ENCODE assay signal across 16 cellular contexts in genomic region chr15:38048001-38048455, GRCh38.
DNase-seq lines count a peak whose midpoint lies in the region; ATAC-seq, FAIRE-seq and TF ChIP-seq lines count a peak whose summit lies in the region.
"Had no signal": no experiment of that assay in that cellular context is flagged by ENCODE, and none has a peak within 500 bp of the region (broad histone marks: within the 10 kb centered on the region; RNA-seq: fewer than 3 reads in every experiment).

No MANE protein-coding gene starts in this region.

- H4K5ac ChIP-seq in IMR-90 (ENCODE audit: low read depth, low read length) = no peak overlapping the region

- H3K9me3 ChIP-seq in BE2C (no peaks in the 10 kb centered on the region), IMR-90 (ENCODE audit: control insufficient read depth, insufficient read depth, low read length) (no peaks in the 10 kb centered on the region), OCI-LY7 (ENCODE audit: low read length) (no peaks in the 10 kb centered on the region), small intestine (ENCODE audit: control insufficient read depth, low read depth) (no peaks in the 10 kb centered on the region)
- H3K9me3 ChIP-seq: ovary had no signal

- no peak overlapping the region for H2BK15ac ChIP-seq in IMR-90 (ENCODE audit: low read depth, low read length)

- H3K9me2 ChIP-seq in OCI-LY7 (ENCODE audit: insufficient read depth, low read length) = no peaks in the 10 kb centered on the region

- POLR2A ChIA-PET in IMR-90 (lab: Charles Lee; ENCODE audit: unreplicated experiment) = no interaction called here
- POLR2A ChIA-PET in OCI-LY7 (lab: Charles Lee) = interaction anchor here (1.1 to 1.5 kb wide), 2 partner anchors 150 to 289 kb away, joined by 3 to 4 read pairs; no protein-coding TSS in a partner anchor

- H3K14ac ChIP-seq in IMR-90 (replicated peaks; ENCODE audit: low read depth, low read length) = no peak overlapping the region

- no peaks in the 10 kb centered on the region for H3K36me3 ChIP-seq in BE2C
- no peaks in the 10 kb centered on the region for H3K36me3 ChIP-seq in IMR-90 (ENCODE audit: control insufficient read depth, insufficient read depth, low read length)
- no peaks in the 10 kb centered on the region for H3K36me3 ChIP-seq in OCI-LY7 (ENCODE audit: insufficient read depth, low read length)
- no peaks in the 10 kb centered on the region for H3K36me3 ChIP-seq in small intestine (ENCODE audit: control insufficient read depth in 2 of 2, insufficient read depth in 2 of 2, low read length in 2 of 2)
- H3K36me3 ChIP-seq: ovary had no signal

- H3K4me1 ChIP-seq in BE2C (no peaks in the 10 kb centered on the region), IMR-90 (ENCODE audit: control insufficient read depth, insufficient read depth, low read length) (peaks cover 4% of the 10 kb centered on the region; the same call in 1 of the 2 replicates), OCI-LY7 (ENCODE audit: insufficient read depth, low read length, poor library complexity, severe bottlenecking) (no peaks in the 10 kb centered on the region), small intestine (ENCODE audit: control insufficient read depth in 2 of 2, insufficient read depth in 1 of 2, low read depth in 1 of 2, low read length in 1 of 2) (no peaks in the 10 kb centered on the region)

- ATAC-seq in GM18870 (IDR thresholded peaks at IDR 0.05; ENCODE audit: unreplicated experiment) = peak; percentile 86
- peak; percentile 49 for ATAC-seq in HG02840 (IDR thresholded peaks at IDR 0.05; ENCODE audit: low FRiP score, unreplicated experiment)
- no peak for ATAC-seq in IMR-90 (ENCODE audit: low read depth)

- no peak for FAIRE-seq in small intestine (lab: Jason Lieb, UNC)
- FAIRE-seq: colon had no signal

- no peaks in the 10 kb centered on the region for H4K20me1 ChIP-seq in IMR-90 (ENCODE audit: insufficient read depth, low read length)
- no peaks in the 10 kb centered on the region for H4K20me1 ChIP-seq in OCI-LY7 (ENCODE audit: insufficient read depth, low read length)

- DNase-seq in BE2C (peak; percentile 46), IMR-90 (no peak), OCI-LY7 (ENCODE audit: low spot score) (no peak), pons (ENCODE audit: low spot score) (no peak), DMS153 treated with DMSO at 0.1 percent for 48 hours (lab: John Stamatoyannopoulos, UW; ENCODE audit: unreplicated experiment) (no peak), small intestine (no peak)
- DNase-seq: activated CD8-positive, alpha-beta memory T cell treated with anti-CD3 and anti-CD28 coated beads for 24 hours; DMS53; GM23248; midbrain; MV-4-11; NCI-H510A; ovary had no signal

- H2BK20ac ChIP-seq in IMR-90 (ENCODE audit: low read depth, low read length) = no peak overlapping the region

- no peak overlapping the region for H2BK5ac ChIP-seq in IMR-90 (ENCODE audit: low read depth, low read length, poor library complexity, severe bottlenecking)

- no peak overlapping the region for H2AK5ac ChIP-seq in IMR-90 (ENCODE audit: low read depth, low read length)

- H2AFZ ChIP-seq in IMR-90 (replicated peaks; ENCODE audit: low read length, poor library complexity) (no peak overlapping the region), OCI-LY7 (ENCODE audit: low read length) (no peak overlapping the region)
- H2AFZ ChIP-seq: GM23248 had no signal

- H3K79me2 ChIP-seq in OCI-LY7 (ENCODE audit: insufficient read depth, low read depth, low read length) = no peaks in the 10 kb centered on the region

- no peak overlapping the region for H2AK9ac ChIP-seq in IMR-90 (replicated peaks; ENCODE audit: low read depth, low read length, poor library complexity)

- CTCF ChIA-PET in IMR-90 (lab: Yijun Ruan, JAX) (no interaction called here), OCI-LY7 (lab: Charles Lee; ENCODE audit: unreplicated experiment) (no interaction called here)

- TF ChIP-seq POLR2A in IMR-90 (IDR thresholded peaks at IDR 0.05; ENCODE audit: low read depth, low read length) = no peak

- dilution Hi-C loops in IMR-90 (cut with HindIII; ENCODE audit: low sequenced_read_pairs, unreplicated experiment) = no loop called here

- no peak overlapping the region for H4K91ac ChIP-seq in IMR-90 (ENCODE audit: insufficient read depth, low read depth, low read length)

- no peak for TF ChIP-seq RAD21 in IMR-90 (IDR thresholded peaks at IDR 0.05; ENCODE audit: low read length)

- no peaks in the 10 kb centered on the region; the same call in 1 of the 2 replicates for H3K9me1 ChIP-seq in IMR-90 (ENCODE audit: insufficient read depth, low read length)

- H3K27ac ChIP-seq in IMR-90 (ENCODE audit: insufficient read depth, low read length) (no peak overlapping the region), OCI-LY7 (ENCODE audit: low read depth, low read length, poor library complexity, severe bottlenecking) (no peak overlapping the region), small intestine (ENCODE audit: low read depth in 1 of 2, low read length in 1 of 2) (no peak overlapping the region)
- H3K27ac ChIP-seq: GM23248, ovary had no signal

- in situ Hi-C loops in IMR-90 (cut with MboI; ENCODE audit: low sequenced_read_pairs) = no loop called here

- no peak overlapping the region for H3K23ac ChIP-seq in IMR-90 (ENCODE audit: low read depth, low read length)

- H4K8ac ChIP-seq in IMR-90 (ENCODE audit: low read depth in 2 of 2, low read length in 2 of 2) = no peak overlapping the region

- WGBS in IMR-90 (ENCODE audit: extremely low coverage in 2 of 2, insufficient read length in 1 of 2), 2 experiments = 80% methylated on average over 2 of the region's 3 CpGs; no CpG with 5 or more reads in 1 of the 2 experiments
- 78 to 82% (median 82%) methylated on average over 3 of the region's 3 CpGs for WGBS in small intestine, 3 donors

- no peaks in the 10 kb centered on the region for H3K79me1 ChIP-seq in IMR-90 (ENCODE audit: low read depth in 1 of 2, low read length in 2 of 2)

- H3K4me2 ChIP-seq in IMR-90 (ENCODE audit: low read depth, low read length) (no peak overlapping the region), OCI-LY7 (ENCODE audit: low read length) (no peak overlapping the region)

- no peak overlapping the region for H3K9ac ChIP-seq in IMR-90 (ENCODE audit: low read depth, low read length)
- H3K9ac ChIP-seq: GM23248 had no signal

- no peak overlapping the region for H3K56ac ChIP-seq in IMR-90 (ENCODE audit: extremely low read depth, insufficient read depth, low read length)

- H2BK120ac ChIP-seq in IMR-90 (ENCODE audit: low read depth, low read length) = no peak overlapping the region

- TF ChIP-seq CTCF in BE2C (IDR thresholded peaks at IDR 0.05; ENCODE audit: low read depth, low read length) (no peak), IMR-90 (conservative IDR thresholded peaks at IDR 0.05; ENCODE audit: low read depth, low read length) (no peak), OCI-LY7 (conservative IDR thresholded peaks at IDR 0.05; ENCODE audit: low read length) (no peak)

- no peaks in the 10 kb centered on the region for H3K27me3 ChIP-seq in BE2C
- no peaks in the 10 kb centered on the region for H3K27me3 ChIP-seq in IMR-90 (ENCODE audit: control insufficient read depth, insufficient read depth, low read length)
- H3K27me3 ChIP-seq in small intestine (ENCODE audit: control insufficient read depth in 2 of 2, insufficient read depth in 2 of 2, low read length in 2 of 2) = no peaks in the 10 kb centered on the region
- H3K27me3 ChIP-seq: ovary had no signal

- no peak overlapping the region for H3K18ac ChIP-seq in IMR-90 (ENCODE audit: low read depth, low read length)

- BruUV-seq in IMR-90 (replicated peaks; lab: Mats Ljungman, UMichigan) (no TSS peak), OCI-LY7 (replicated peaks; lab: Mats Ljungman, UMichigan) (no TSS peak)

- no peak overlapping the region for H3K4me3 ChIP-seq in BE2C (ENCODE audit: low read depth, low read length)
- H3K4me3 ChIP-seq in IMR-90 (ENCODE audit: insufficient read depth, low read depth, low read length) = no peak overlapping the region
- no peak overlapping the region for H3K4me3 ChIP-seq in OCI-LY7 (ENCODE audit: low read depth, low read length, poor library complexity, severe bottlenecking)
- H3K4me3 ChIP-seq in small intestine (ENCODE audit: low read depth in 1 of 2, low read length in 2 of 2) = no peak overlapping the region
- H3K4me3 ChIP-seq: GM23248, ovary had no signal

- 0 out of 2 replicates have a peak overlapping the region, but pooled peaks have one; percentile 12 for H3K4ac ChIP-seq in IMR-90 (ENCODE audit: low read depth, low read length)

- intact Hi-C loops in IMR-90 (cut with micrococcal nuclease) (no loop called here), OCI-LY7 (cut with micrococcal nuclease; ENCODE audit: unreplicated experiment) (no loop called here)

TF ChIP-seq in IMR-90, 13 proteins besides CTCF, POLR2A, EP300 and RAD21:
- TF ChIP-seq MXI1 (IDR thresholded peaks at IDR 0.05; ENCODE audit: borderline replicate concordance, low read depth, low read length) (no peak), MAFK (IDR thresholded peaks at IDR 0.05; ENCODE audit: low read depth, low read length) (no peak), NFE2L2 (IDR thresholded peaks at IDR 0.05; ENCODE audit: low read depth, low read length) (no peak), USF2 (IDR thresholded peaks at IDR 0.05; ENCODE audit: low read depth, low read length) (no peak)
